Comparison of ENCODE assay signal across 23 cellular contexts in the genomic region with DNA sequence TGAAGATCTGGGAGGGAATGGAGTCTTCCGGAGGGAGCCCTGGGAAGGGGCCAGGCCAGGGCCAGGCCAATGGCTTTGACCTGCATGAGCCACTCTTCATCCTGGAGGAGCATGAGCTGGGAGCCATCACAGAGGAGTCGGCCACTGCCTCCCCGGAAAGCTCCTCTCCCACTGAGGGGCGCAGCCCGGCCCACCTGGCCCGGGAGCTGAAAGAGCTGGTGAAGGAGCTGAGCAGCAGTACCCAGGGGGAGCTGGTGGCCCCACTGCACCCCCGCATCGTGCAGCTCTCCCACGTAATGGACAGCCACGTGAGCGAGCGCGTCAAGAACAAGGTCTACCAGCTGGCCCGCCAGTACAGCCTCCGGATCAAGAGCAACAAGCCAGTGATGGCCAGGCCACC.
"Had no signal": no experiment of that assay in that cellular context is flagged by ENCODE, and none has a peak within 500 bp of the region (broad histone marks: within the 10 kb centered on the region; RNA-seq: fewer than 3 reads in every experiment).

No MANE protein-coding gene starts in this region.

- H3K9me3 Mint-ChIP-seq: immature natural killer cell, memory B cell, nephron, neural progenitor cell had no signal

- H3K36me3 Mint-ChIP-seq: memory B cell had no signal

- H3K27ac ChIP-seq: lower lobe of right lung, neural progenitor cell, parathyroid adenoma, right lobe of liver, stomach, testis, upper lobe of left lung, uterus had no signal

- H3K27me3 Mint-ChIP-seq: memory B cell, progenitor cell of endocrine pancreas had no signal

- DNase-seq: dermis blood vessel endothelial cell; effector memory CD4-positive, alpha-beta T cell; erythroblast; hypothalamus; immature natural killer cell; islet precursor cell; kidney glomerular epithelial cell; left ventricle myocardium superior; lower lobe of right lung; right lobe of liver; small intestine; stimulated activated CD4-positive, alpha-beta T cell treated with anti-CD3 and anti-CD28 coated beads, Interleukin-15, amount 100 ng/mL, for 24 hours; stimulated activated CD4-positive, alpha-beta T cell treated with anti-CD3 and anti-CD28 coated beads, Interleukin-2, amount 100 ng/mL, for 48 hours; stimulated activated naive CD4-positive, alpha-beta T cell treated with Interleukin-2 at 50 U/mL for 16 hours; stomach; testis; uterus had no signal

- H3K4me1 Mint-ChIP-seq: memory B cell, neural progenitor cell had no signal

- H3K27ac Mint-ChIP-seq: memory B cell, nephron, neural progenitor cell, progenitor cell of endocrine pancreas had no signal

- ATAC-seq: left ventricle myocardium superior, lower lobe of right lung, right lobe of liver had no signal

- H3K4me3 Mint-ChIP-seq: immature natural killer cell, memory B cell, nephron, neural progenitor cell had no signal
